1 cellular context compared by ENCODE assay signal in genomic region chr2:40240067-40240466, GRCh38.
TF ChIP-seq lines count a peak whose summit lies in the region.

No MANE protein-coding gene starts in this region.

TF ChIP-seq in SK-N-SH treated with all-trans-retinoic acid at 6 μM for 48 hours, 23 proteins besides CTCF, POLR2A, EP300 and RAD21 (continued from another document):
- TF ChIP-seq POU6F1 (CRISPR knock-in tag; IDR thresholded peaks at IDR 0.05; ENCODE audit: borderline replicate concordance, low read depth): no peak
- no peak for TF ChIP-seq TOX (CRISPR knock-in tag; IDR thresholded peaks at IDR 0.05; ENCODE audit: borderline replicate concordance)
- TF ChIP-seq SNAI2 (CRISPR knock-in tag; IDR thresholded peaks at IDR 0.05): no peak
